ENCODE assay signal across 8 cellular contexts in genomic region chr15:90190606-90191343, GRCh38. TPM values are rescaled to one million over a fixed set of nuclear protein-coding genes. Genes with fewer than 3 reads are reported as not detected.
A peak's percentile ranks its signal among the peaks of the same experiment; 100 is the strongest.
DNase-seq lines count a peak whose midpoint lies in the region; ATAC-seq and TF ChIP-seq lines count a peak whose summit lies in the region.

No MANE protein-coding gene starts in this region.

- ATAC-seq in GM18909 (IDR thresholded peaks at IDR 0.05; ENCODE audit: poor library complexity, unreplicated experiment) (peak; percentile 65), HG03025 (IDR thresholded peaks at IDR 0.05; ENCODE audit: low FRiP score, unreplicated experiment) (peak; percentile 58), HG03039 (IDR thresholded peaks at IDR 0.05; ENCODE audit: unreplicated experiment) (no peak), HG02623 (IDR thresholded peaks at IDR 0.05; ENCODE audit: unreplicated experiment) (no peak)

- no peaks in the 10 kb centered on the region for H3K27me3 Mint-ChIP-seq in brain

- TF ChIP-seq CTCF in brain (conservative IDR thresholded peaks at IDR 0.05) = no peak
- TF ChIP-seq CTCF in parathyroid adenoma (IDR thresholded peaks at IDR 0.05) = no peak

- no peak overlapping the region for H3K4me3 Mint-ChIP-seq in brain

- no peaks in the 10 kb centered on the region for H3K27me3 ChIP-seq in parathyroid adenoma (ENCODE audit: control insufficient read depth, insufficient read depth, low read length)

- no peak overlapping the region for H2AFZ ChIP-seq in parathyroid adenoma

- H3K4me1 ChIP-seq in parathyroid adenoma = peaks cover 8% of the 10 kb centered on the region

- H3K36me3 ChIP-seq in parathyroid adenoma (ENCODE audit: control insufficient read depth, insufficient read depth, low read length) = no peaks in the 10 kb centered on the region

- no peaks in the 10 kb centered on the region for H3K36me3 Mint-ChIP-seq in brain

- no peaks in the 10 kb centered on the region for H3K9me3 ChIP-seq in parathyroid adenoma (ENCODE audit: control insufficient read depth, low read length)

- no peak overlapping the region for H3K9ac ChIP-seq in parathyroid adenoma

- H3K27ac ChIP-seq in parathyroid adenoma = peak overlapping the region; percentile 68

- H3K27ac Mint-ChIP-seq in brain = peak overlapping the region in 4 of 5 experiments; percentile 30 to 91 (median 86)

- H3K4me1 Mint-ChIP-seq in brain = peaks cover 42% of the 10 kb centered on the region

- H3K4me2 ChIP-seq in parathyroid adenoma (ENCODE audit: low read length) = no peak overlapping the region

- no peak overlapping the region for H3K4me3 ChIP-seq in parathyroid adenoma (ENCODE audit: low read depth, low read length)

- no peaks in the 10 kb centered on the region for H3K9me3 Mint-ChIP-seq in brain

- DNase-seq in NCI-H526 treated with DMSO at 0.1 percent for 48 hours (lab: John Stamatoyannopoulos, UW) = no peak
- no peak for DNase-seq in COLO829 (ENCODE audit: low spot score)

- H3K79me2 ChIP-seq in parathyroid adenoma = no peaks in the 10 kb centered on the region

RNA-seq across cellular contexts. Expression of gene SEMA4B, which starts 10.4 kb away (rescaled TPM):
- 24.1 TPM for polyA plus RNA-seq in brain (ENCODE audit: insufficient read depth, low read depth, low replicate concordance)

RNA-seq across cellular contexts. Expression of gene CIB1, which starts 43.0 kb away (rescaled TPM):
- polyA plus RNA-seq in brain (ENCODE audit: insufficient read depth, low read depth, low replicate concordance) = 40.0 TPM

RNA-seq across cellular contexts. Expression of gene GDPGP1, which starts 43.2 kb away (rescaled TPM):
- polyA plus RNA-seq in brain (ENCODE audit: insufficient read depth, low read depth, low replicate concordance) = 0.76 TPM

RNA-seq across cellular contexts. Expression of gene TTLL13, which starts 58.6 kb away (rescaled TPM):
- not detected for polyA plus RNA-seq in brain (ENCODE audit: insufficient read depth, low read depth, low replicate concordance)

Comparison
In these comparisons a context has a peak if more than half of its experiments do, and no peak if none do; other contexts are left out.
1. ATAC-seq: peak in GM18909 (single experiment) and HG03025 (single experiment); none in HG03039 (single experiment) and HG02623 (single experiment).